15 cellular contexts compared by ENCODE assay signal in the genomic region with DNA sequence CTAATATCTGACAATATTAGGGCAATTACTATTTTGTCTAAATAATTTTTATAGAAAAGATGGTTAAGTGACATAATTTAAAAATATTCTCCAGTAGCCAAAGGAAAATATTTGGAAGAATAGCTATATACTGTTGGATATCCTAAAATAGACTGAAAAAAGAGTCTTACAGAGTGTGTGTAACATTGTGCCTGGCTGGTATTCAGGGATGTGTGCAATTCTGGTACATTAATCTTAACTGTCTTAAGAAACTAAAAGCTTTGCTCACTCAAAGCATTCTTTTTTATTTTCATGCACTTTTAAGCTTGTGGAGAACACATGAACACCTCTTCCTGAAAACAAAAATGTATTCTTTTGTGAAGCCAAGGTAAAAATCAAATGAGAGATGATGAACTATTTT. TPM values are rescaled to one million over a fixed set of nuclear protein-coding genes. Genes with fewer than 3 reads are reported as not detected.
DNase-seq lines count a peak whose midpoint lies in the region; FAIRE-seq and TF ChIP-seq lines count a peak whose summit lies in the region.
"Had no signal": no experiment of that assay in that cellular context is flagged by ENCODE, and none has a peak within 500 bp of the region (broad histone marks: within the 10 kb centered on the region; RNA-seq: fewer than 3 reads in every experiment).

No MANE protein-coding gene starts in this region.

- no peak overlapping the region for H3K27ac ChIP-seq in astrocyte (ENCODE audit: low read depth, low read length)
- peak overlapping the region; percentile 44 for H3K27ac ChIP-seq in hepatocyte

- H3K4me3 ChIP-seq in astrocyte (ENCODE audit: insufficient read depth, low read depth, low read length) (no peak overlapping the region), hepatocyte (no peak overlapping the region)

- H3K4me1 ChIP-seq in astrocyte (ENCODE audit: insufficient read depth, low read length) (no peaks in the 10 kb centered on the region), hepatocyte (ENCODE audit: insufficient read depth) (no peaks in the 10 kb centered on the region)

- no peaks in the 10 kb centered on the region for H3K9me3 Mint-ChIP-seq in astrocyte (ENCODE audit: unreplicated experiment)
- H3K9me3 Mint-ChIP-seq in progenitor cell of endocrine pancreas (ENCODE audit: low read depth) = no peaks in the 10 kb centered on the region
- no peaks in the 10 kb centered on the region for H3K9me3 Mint-ChIP-seq in activated CD4-positive, alpha-beta memory T cell treated with anti-CD3 and anti-CD28 coated beads for 36 hours
- H3K9me3 Mint-ChIP-seq: activated naive CD8-positive, alpha-beta T cell treated with anti-CD3 and anti-CD28 coated beads, Interleukin-2, amount 10 ng/mL, durations not matched to agents 7 days and 5 days; memory B cell; T-helper 2 cell treated with Interferon-gamma antibody and Interleukin-4, amounts not matched to agents 5 μg/mL and 100 μg/mL, for 36 hours had no signal

- DNase-seq in DMS114 treated with DMSO at 0.1 percent for 48 hours (lab: John Stamatoyannopoulos, UW; ENCODE audit: unreplicated experiment) = peak; percentile 90
- DNase-seq in astrocyte (ENCODE audit: low read depth) = peak; percentile 38
- DNase-seq in hepatocyte (ENCODE audit: low spot score) = no peak
- no peak for DNase-seq in progenitor cell of endocrine pancreas (ENCODE audit: low spot score, unreplicated experiment)
- no peak for DNase-seq in KG1 (lab: John Stamatoyannopoulos, UW)
- no peak for DNase-seq in iPS-NIHi11 (ENCODE audit: low spot score)
- DNase-seq in activated CD4-positive, alpha-beta T cell treated with anti-CD3 and anti-CD28 coated beads, Interleukin-2, amount 50 U/mL, for 1 hour = no peak
- no peak for DNase-seq in activated CD4-positive, alpha-beta memory T cell treated with anti-CD3 and anti-CD28 coated beads for 36 hours
- DNase-seq: activated naive CD8-positive, alpha-beta T cell treated with anti-CD3 and anti-CD28 coated beads, Interleukin-2, amount 10 ng/mL, durations not matched to agents 7 days and 5 days; NCI-H1930; NCI-H526; RPMI8226; stimulated activated CD4-positive, alpha-beta T cell treated with anti-CD3 and anti-CD28 coated beads, Interleukin-4, amount 100 ng/mL, for 24 hours had no signal

- H3K4me2 ChIP-seq in astrocyte (ENCODE audit: low read length) (peak overlapping the region; percentile 56), hepatocyte (peak overlapping the region; percentile 6)

- no peak overlapping the region for H3K4me3 Mint-ChIP-seq in astrocyte (ENCODE audit: unreplicated experiment)
- no peak overlapping the region for H3K4me3 Mint-ChIP-seq in progenitor cell of endocrine pancreas (ENCODE audit: low read depth)
- H3K4me3 Mint-ChIP-seq in activated CD4-positive, alpha-beta memory T cell treated with anti-CD3 and anti-CD28 coated beads for 36 hours = no peak overlapping the region
- H3K4me3 Mint-ChIP-seq: activated naive CD8-positive, alpha-beta T cell treated with anti-CD3 and anti-CD28 coated beads, Interleukin-2, amount 10 ng/mL, durations not matched to agents 7 days and 5 days; memory B cell; T-helper 2 cell treated with Interferon-gamma antibody and Interleukin-4, amounts not matched to agents 5 μg/mL and 100 μg/mL, for 36 hours had no signal

- no peak for TF ChIP-seq CTCF in astrocyte (IDR thresholded peaks at IDR 0.05; ENCODE audit: insufficient read depth, low read depth, low read length)
- TF ChIP-seq CTCF in hepatocyte (IDR thresholded peaks at IDR 0.05; ENCODE audit: poor library complexity) = no peak
- TF ChIP-seq CTCF in progenitor cell of endocrine pancreas (IDR thresholded peaks at IDR 0.05; ENCODE audit: unreplicated experiment) = no peak

- POLR2A ChIA-PET in activated CD4-positive, alpha-beta memory T cell treated with anti-CD3 and anti-CD28 coated beads for 36 hours (lab: Charles Lee) = no interaction called here

- H3K27me3 ChIP-seq in astrocyte (ENCODE audit: insufficient read depth, low read length) = no peaks in the 10 kb centered on the region
- H3K27me3 ChIP-seq in hepatocyte = no peaks in the 10 kb centered on the region

- H3K36me3 ChIP-seq in astrocyte (ENCODE audit: insufficient read depth, low read length) (peaks cover 8% of the 10 kb centered on the region), hepatocyte (replicated peaks; ENCODE audit: insufficient read depth, low read depth) (no peaks in the 10 kb centered on the region)

- peak; percentile 23 for FAIRE-seq in astrocyte (lab: Jason Lieb, UNC)

- no peaks in the 10 kb centered on the region for H3K79me2 ChIP-seq in astrocyte (ENCODE audit: insufficient read depth, low read length)
- no peaks in the 10 kb centered on the region for H3K79me2 ChIP-seq in hepatocyte

- H3K27me3 Mint-ChIP-seq in astrocyte (ENCODE audit: low read depth, unreplicated experiment) (no peaks in the 10 kb centered on the region), progenitor cell of endocrine pancreas (no peaks in the 10 kb centered on the region)
- H3K27me3 Mint-ChIP-seq in activated CD4-positive, alpha-beta memory T cell treated with anti-CD3 and anti-CD28 coated beads for 36 hours = no peaks in the 10 kb centered on the region
- H3K27me3 Mint-ChIP-seq: memory B cell had no signal

- peak overlapping the region; percentile 21 for H3K9ac ChIP-seq in astrocyte (ENCODE audit: low read length)

- no peaks in the 10 kb centered on the region for H3K9me2 ChIP-seq in hepatocyte (replicated peaks; ENCODE audit: insufficient read depth)

- H3K4me1 Mint-ChIP-seq in astrocyte (ENCODE audit: low read depth, unreplicated experiment) (peaks cover 12% of the 10 kb centered on the region), progenitor cell of endocrine pancreas (ENCODE audit: low read depth) (peaks cover 20% of the 10 kb centered on the region)
- H3K4me1 Mint-ChIP-seq in activated CD4-positive, alpha-beta memory T cell treated with anti-CD3 and anti-CD28 coated beads for 36 hours (ENCODE audit: low read depth) = peaks cover 8% of the 10 kb centered on the region
- H3K4me1 Mint-ChIP-seq: activated naive CD8-positive, alpha-beta T cell treated with anti-CD3 and anti-CD28 coated beads, Interleukin-2, amount 10 ng/mL, durations not matched to agents 7 days and 5 days; memory B cell had no signal

- H3K9me3 ChIP-seq in astrocyte (ENCODE audit: insufficient read depth, low read depth, low read length) (no peaks in the 10 kb centered on the region), hepatocyte (ENCODE audit: low read depth) (no peaks in the 10 kb centered on the region)

- H4K20me1 ChIP-seq in astrocyte (ENCODE audit: insufficient read depth, low read length) (no peaks in the 10 kb centered on the region), hepatocyte (ENCODE audit: insufficient read depth, poor library complexity, severe bottlenecking) (no peaks in the 10 kb centered on the region)

- intact Hi-C loops in activated CD4-positive, alpha-beta memory T cell treated with anti-CD3 and anti-CD28 coated beads for 36 hours (cut with micrococcal nuclease) = no loop called here

- H2AFZ ChIP-seq in astrocyte (ENCODE audit: low read depth, low read length) (no peak overlapping the region), hepatocyte (no peak overlapping the region)

- H3K27ac Mint-ChIP-seq in astrocyte (ENCODE audit: unreplicated experiment) = no peak overlapping the region
- H3K27ac Mint-ChIP-seq in progenitor cell of endocrine pancreas = peak overlapping the region; percentile 81
- H3K27ac Mint-ChIP-seq in activated CD4-positive, alpha-beta memory T cell treated with anti-CD3 and anti-CD28 coated beads for 36 hours = no peak overlapping the region
- H3K27ac Mint-ChIP-seq: activated naive CD8-positive, alpha-beta T cell treated with anti-CD3 and anti-CD28 coated beads, Interleukin-2, amount 10 ng/mL, durations not matched to agents 7 days and 5 days; memory B cell; T-helper 2 cell treated with Interferon-gamma antibody and Interleukin-4, amounts not matched to agents 5 μg/mL and 100 μg/mL, for 36 hours had no signal

- H3K36me3 Mint-ChIP-seq in astrocyte (ENCODE audit: low read depth, unreplicated experiment) = peaks cover 1% of the 10 kb centered on the region
- H3K36me3 Mint-ChIP-seq in progenitor cell of endocrine pancreas (ENCODE audit: insufficient read depth) = peaks cover 9% of the 10 kb centered on the region
- H3K36me3 Mint-ChIP-seq in activated CD4-positive, alpha-beta memory T cell treated with anti-CD3 and anti-CD28 coated beads for 36 hours = no peaks in the 10 kb centered on the region
- H3K36me3 Mint-ChIP-seq: activated naive CD8-positive, alpha-beta T cell treated with anti-CD3 and anti-CD28 coated beads, Interleukin-2, amount 10 ng/mL, durations not matched to agents 7 days and 5 days; memory B cell had no signal

- CTCF ChIA-PET in activated CD4-positive, alpha-beta memory T cell treated with anti-CD3 and anti-CD28 coated beads for 36 hours (lab: Charles Lee) = no interaction called here

RNA-seq across cellular contexts. Expression of a gene that starts 10.1 kb away (rescaled TPM):
- total RNA-seq in astrocyte = 44.3 and 46.3 TPM in 2 replicates
- total RNA-seq in hepatocyte = 32.9 and 40.6 TPM in 2 replicates
- polyA plus RNA-seq in hepatocyte = 28.4 and 29.7 TPM in 2 replicates
- 56.8 and 58.9 TPM in 2 replicates for total RNA-seq in progenitor cell of endocrine pancreas
- total RNA-seq in activated CD4-positive, alpha-beta memory T cell treated with anti-CD3 and anti-CD28 coated beads for 36 hours = 10 to 100 TPM; 25.5 to 27.1 TPM

Comparison
In these comparisons a context has a peak if more than half of its experiments do, and no peak if none do; other contexts are left out.
1. DNase-seq: peak in DMS114 treated with DMSO at 0.1 percent for 48 hours (single experiment) and astrocyte (single experiment); none in hepatocyte (single experiment), progenitor cell of endocrine pancreas (single experiment), KG1 (single experiment), iPS-NIHi11 (single experiment), activated CD4-positive, alpha-beta T cell treated with anti-CD3 and anti-CD28 coated beads, Interleukin-2, amount 50 U/mL, for 1 hour (single experiment) and activated CD4-positive, alpha-beta memory T cell treated with anti-CD3 and anti-CD28 coated beads for 36 hours (single experiment).